In genomic region chr5:113527746-113528145, GRCh38 we compare ENCODE assay signal across 18 cellular contexts. TPM values are rescaled to one million over a fixed set of nuclear protein-coding genes. Genes with fewer than 3 reads are reported as not detected.
A peak's percentile ranks its signal among the peaks of the same experiment; 100 is the strongest.
DNase-seq lines count a peak whose midpoint lies in the region; ATAC-seq and TF ChIP-seq lines count a peak whose summit lies in the region.
"Had no signal": no experiment of that assay in that cellular context is flagged by ENCODE, and none has a peak within 500 bp of the region (broad histone marks: within the 10 kb centered on the region; RNA-seq: fewer than 3 reads in every experiment).

No MANE protein-coding gene starts in this region.

- TF ChIP-seq CTCF in IMR-90 (conservative IDR thresholded peaks at IDR 0.05; ENCODE audit: low read depth, low read length) = no peak
- no peak for TF ChIP-seq CTCF in progenitor cell of endocrine pancreas (IDR thresholded peaks at IDR 0.05; ENCODE audit: unreplicated experiment)

- H2AFZ ChIP-seq in IMR-90 (replicated peaks; ENCODE audit: low read length, poor library complexity) (no peak overlapping the region), mesenchymal stem cell (ENCODE audit: low read depth, low read length) (no peak overlapping the region)

- ATAC-seq in IMR-90 (ENCODE audit: low read depth) = peak; percentile 29; the same call in 1 of the 2 replicates
- ATAC-seq in activated CD4-positive, alpha-beta T cell treated with anti-CD3 and anti-CD28 coated beads for 36 hours = no peak
- ATAC-seq: A549 had no signal

- intact Hi-C loops in IMR-90 (cut with micrococcal nuclease) = no loop called here
- intact Hi-C loops in activated CD4-positive, alpha-beta T cell treated with anti-CD3 and anti-CD28 coated beads for 36 hours (cut with DNase I, micrococcal nuclease) = no loop called here

- no peak overlapping the region for H3K4me3 ChIP-seq in IMR-90 (ENCODE audit: insufficient read depth, low read depth, low read length)
- no peak overlapping the region for H3K4me3 ChIP-seq in mesenchymal stem cell (ENCODE audit: insufficient read depth in 1 of 2, low read depth in 1 of 2, low read length in 2 of 2)
- H3K4me3 ChIP-seq: A549, HAP-1 had no signal

- no peak overlapping the region for H3K56ac ChIP-seq in IMR-90 (ENCODE audit: extremely low read depth, insufficient read depth, low read length)

- no peak overlapping the region for H2AK9ac ChIP-seq in IMR-90 (replicated peaks; ENCODE audit: low read depth, low read length, poor library complexity)

- H3K9me1 ChIP-seq in IMR-90 (ENCODE audit: insufficient read depth, low read length) = no peaks in the 10 kb centered on the region

- H3K4me1 Mint-ChIP-seq in activated CD4-positive, alpha-beta T cell treated with anti-CD3 and anti-CD28 coated beads for 36 hours = peaks cover 21% of the 10 kb centered on the region
- H3K4me1 Mint-ChIP-seq in progenitor cell of endocrine pancreas (ENCODE audit: low read depth) = no peaks in the 10 kb centered on the region

- 62% methylated on average over 3 of the region's 5 CpGs; no CpG with 5 or more reads in 1 of the 2 experiments for WGBS in IMR-90 (ENCODE audit: extremely low coverage in 2 of 2, insufficient read length in 1 of 2), 2 experiments
- 99% methylated on average over 4 of the region's 5 CpGs for WGBS in mesenchymal stem cell

- dilution Hi-C loops in IMR-90 (cut with HindIII; ENCODE audit: low sequenced_read_pairs, unreplicated experiment) = no loop called here

- H3K23ac ChIP-seq in IMR-90 (ENCODE audit: low read depth, low read length) (no peak overlapping the region), mesenchymal stem cell (ENCODE audit: low read length in 2 of 2) (no peak overlapping the region)

- H3K9me3 ChIP-seq in IMR-90 (ENCODE audit: control insufficient read depth, insufficient read depth, low read length) = peaks cover 7% of the 10 kb centered on the region
- H3K9me3 ChIP-seq in mesenchymal stem cell (ENCODE audit: control insufficient read depth, low read length) = peaks cover 12% of the 10 kb centered on the region
- H3K9me3 ChIP-seq: A549, HAP-1 had no signal

- peaks cover 9% of the 10 kb centered on the region for H3K36me3 ChIP-seq in IMR-90 (ENCODE audit: control insufficient read depth, insufficient read depth, low read length)
- peaks cover 3 to 38% of the 10 kb centered on the region in 2 experiments for H3K36me3 ChIP-seq in mesenchymal stem cell (ENCODE audit: control insufficient read depth in 1 of 2, insufficient read depth in 2 of 2, low read depth in 1 of 2, low read length in 2 of 2)

- CTCF ChIA-PET in IMR-90 (lab: Yijun Ruan, JAX) = no interaction called here
- CTCF ChIA-PET in activated CD4-positive, alpha-beta T cell treated with anti-CD3 and anti-CD28 coated beads for 36 hours (lab: Charles Lee) = no interaction called here

- H3K14ac ChIP-seq in IMR-90 (replicated peaks; ENCODE audit: low read depth, low read length) (no peak overlapping the region), mesenchymal stem cell (ENCODE audit: low read length in 2 of 2) (no peak overlapping the region)

- no TSS peak for BruUV-seq in IMR-90 (replicated peaks; lab: Mats Ljungman, UMichigan)

- H3K4ac ChIP-seq in IMR-90 (ENCODE audit: low read depth, low read length) = no peak overlapping the region
- no peak overlapping the region for H3K4ac ChIP-seq in mesenchymal stem cell (ENCODE audit: low read depth in 1 of 2, low read length in 2 of 2)

- H3K79me1 ChIP-seq in IMR-90 (ENCODE audit: low read depth in 1 of 2, low read length in 2 of 2) = peaks cover 8 to 20% of the 10 kb centered on the region in 2 experiments
- H3K79me1 ChIP-seq in mesenchymal stem cell (replicated peaks; ENCODE audit: low read length, poor library complexity, severe bottlenecking) = peaks cover 15% of the 10 kb centered on the region

- H3K9me3 Mint-ChIP-seq in activated CD4-positive, alpha-beta T cell treated with anti-CD3 and anti-CD28 coated beads for 36 hours (ENCODE audit: low read depth) = peaks cover 9% of the 10 kb centered on the region
- H3K9me3 Mint-ChIP-seq in progenitor cell of endocrine pancreas (ENCODE audit: low read depth) = peaks cover 24% of the 10 kb centered on the region

- H2BK15ac ChIP-seq in IMR-90 (ENCODE audit: low read depth, low read length) (no peak overlapping the region), mesenchymal stem cell (ENCODE audit: low read depth, poor library complexity, severe bottlenecking) (no peak overlapping the region)

- in situ Hi-C loops in IMR-90 (cut with MboI; ENCODE audit: low sequenced_read_pairs) = no loop called here

- no peak overlapping the region for H4K5ac ChIP-seq in IMR-90 (ENCODE audit: low read depth, low read length)

- H4K20me1 ChIP-seq in IMR-90 (ENCODE audit: insufficient read depth, low read length) = no peaks in the 10 kb centered on the region; the same call in 1 of the 2 replicates

- H2BK5ac ChIP-seq in IMR-90 (ENCODE audit: low read depth, low read length, poor library complexity, severe bottlenecking) (no peak overlapping the region), mesenchymal stem cell (ENCODE audit: low read depth, low read length, poor library complexity, severe bottlenecking) (no peak overlapping the region)

- H3K9ac ChIP-seq in IMR-90 (ENCODE audit: low read depth, low read length) (no peak overlapping the region), mesenchymal stem cell (ENCODE audit: low read length) (no peak overlapping the region)

- TF ChIP-seq POLR2A in IMR-90 (IDR thresholded peaks at IDR 0.05; ENCODE audit: low read depth, low read length) = no peak

- H2BK12ac ChIP-seq in mesenchymal stem cell (ENCODE audit: low read length in 2 of 2) = no peak overlapping the region

- H2BK20ac ChIP-seq in IMR-90 (ENCODE audit: low read depth, low read length) = no peak overlapping the region

- H2BK120ac ChIP-seq in IMR-90 (ENCODE audit: low read depth, low read length) (no peak overlapping the region), mesenchymal stem cell (ENCODE audit: low read depth, low read length) (no peak overlapping the region)

- DNase-seq in EL = peak; percentile 25
- DNase-seq in IMR-90 = peak; percentile 29
- peak; percentile 65 for DNase-seq in iris pigment epithelial cell (ENCODE audit: low read depth)
- no peak for DNase-seq in mesenchymal stem cell
- DNase-seq in activated CD4-positive, alpha-beta T cell treated with anti-CD3 and anti-CD28 coated beads for 36 hours = no peak
- no peak for DNase-seq in NCI-H526 treated with DMSO at 0.1 percent for 48 hours (lab: John Stamatoyannopoulos, UW)
- DNase-seq in progenitor cell of endocrine pancreas (ENCODE audit: low spot score, unreplicated experiment) = no peak
- DNase-seq: 8988T; ACHN; C1 segment of cervical spinal cord; Calu3; CD4-positive, alpha-beta memory T cell; COR-L47; DMS53; DMS79 treated with DMSO at 0.1 percent for 48 hours; GOT3 had no signal

- H3K18ac ChIP-seq in IMR-90 (ENCODE audit: low read depth, low read length) (no peak overlapping the region), mesenchymal stem cell (ENCODE audit: low read depth in 1 of 2, low read length in 2 of 2) (no peak overlapping the region)

- peaks cover 41% of the 10 kb centered on the region for H3K36me3 Mint-ChIP-seq in activated CD4-positive, alpha-beta T cell treated with anti-CD3 and anti-CD28 coated beads for 36 hours (ENCODE audit: low read depth)
- H3K36me3 Mint-ChIP-seq in progenitor cell of endocrine pancreas (ENCODE audit: insufficient read depth) = peaks cover 37% of the 10 kb centered on the region

- POLR2A ChIA-PET in IMR-90 (lab: Charles Lee; ENCODE audit: unreplicated experiment) = no interaction called here
- POLR2A ChIA-PET in activated CD4-positive, alpha-beta T cell treated with anti-CD3 and anti-CD28 coated beads for 36 hours (lab: Charles Lee) = no interaction called here

- H3K4me2 ChIP-seq in IMR-90 (ENCODE audit: low read depth, low read length) (no peak overlapping the region), mesenchymal stem cell (ENCODE audit: low read length, poor library complexity, severe bottlenecking) (no peak overlapping the region)
- H3K4me2 ChIP-seq: A549 had no signal

- no peak overlapping the region for H4K8ac ChIP-seq in IMR-90 (ENCODE audit: low read depth in 2 of 2, low read length in 2 of 2)
- no peak overlapping the region for H4K8ac ChIP-seq in mesenchymal stem cell (ENCODE audit: low read length)

- H3K27ac ChIP-seq in IMR-90 (ENCODE audit: insufficient read depth, low read length) (no peak overlapping the region), mesenchymal stem cell (ENCODE audit: low read length, poor library complexity, severe bottlenecking) (no peak overlapping the region)
- H3K27ac ChIP-seq: A549 had no signal

- H3K4me1 ChIP-seq in IMR-90 (ENCODE audit: control insufficient read depth, insufficient read depth, low read length) = peaks cover 2% of the 10 kb centered on the region
- no peaks in the 10 kb centered on the region for H3K4me1 ChIP-seq in mesenchymal stem cell (ENCODE audit: control insufficient read depth, insufficient read depth, low read depth, low read length)
- H3K4me1 ChIP-seq: HAP-1 had no signal

- H3K27me3 Mint-ChIP-seq in activated CD4-positive, alpha-beta T cell treated with anti-CD3 and anti-CD28 coated beads for 36 hours = no peaks in the 10 kb centered on the region
- H3K27me3 Mint-ChIP-seq in progenitor cell of endocrine pancreas = no peaks in the 10 kb centered on the region
- H3K27me3 Mint-ChIP-seq: CD4-positive, alpha-beta memory T cell had no signal

- H2AK5ac ChIP-seq in IMR-90 (ENCODE audit: low read depth, low read length) = no peak overlapping the region
- no peak overlapping the region for H2AK5ac ChIP-seq in mesenchymal stem cell (ENCODE audit: low read length, severe bottlenecking)

- H3K27me3 ChIP-seq in IMR-90 (ENCODE audit: control insufficient read depth, insufficient read depth, low read length) (no peaks in the 10 kb centered on the region), mesenchymal stem cell (ENCODE audit: control insufficient read depth in 1 of 2, insufficient read depth in 1 of 2, low read length in 2 of 2) (no peaks in the 10 kb centered on the region)

- no peak for TF ChIP-seq RAD21 in IMR-90 (IDR thresholded peaks at IDR 0.05; ENCODE audit: low read length)

- no peak overlapping the region for H4K91ac ChIP-seq in IMR-90 (ENCODE audit: insufficient read depth, low read depth, low read length)
- H4K91ac ChIP-seq in mesenchymal stem cell (ENCODE audit: low read length) = no peak overlapping the region

- no peak overlapping the region for H3K27ac Mint-ChIP-seq in activated CD4-positive, alpha-beta T cell treated with anti-CD3 and anti-CD28 coated beads for 36 hours
- no peak overlapping the region for H3K27ac Mint-ChIP-seq in progenitor cell of endocrine pancreas
- H3K27ac Mint-ChIP-seq: CD4-positive, alpha-beta memory T cell had no signal

- H3K4me3 Mint-ChIP-seq in activated CD4-positive, alpha-beta T cell treated with anti-CD3 and anti-CD28 coated beads for 36 hours = no peak overlapping the region
- no peak overlapping the region for H3K4me3 Mint-ChIP-seq in progenitor cell of endocrine pancreas (ENCODE audit: low read depth)
- H3K4me3 Mint-ChIP-seq: CD4-positive, alpha-beta memory T cell had no signal

RNA-seq across cellular contexts. Expression of gene YTHDC2, which starts 14.3 kb away (rescaled TPM):
- total RNA-seq in IMR-90 (2012; rRNA removed) (13.4 and 22.5 TPM in 2 replicates), progenitor cell of endocrine pancreas (37.3 and 41.2 TPM in 2 replicates)
- polyA plus RNA-seq in IMR-90 (2012; rRNA removed) = 4.5 and 6.5 TPM in 2 replicates
- 0.78 and 0.80 TPM in 2 replicates for polyA plus RNA-seq in IMR-90 (2012; cell fraction: cytosol; rRNA removed)
- 4.5 and 21.9 TPM in 2 replicates for polyA plus RNA-seq in IMR-90 (2012; cell fraction: nucleus; rRNA removed; ENCODE audit: low replicate concordance)
- polyA plus RNA-seq in mesenchymal stem cell (2013, experiment 1 of 2) = 7.8 TPM
- 7.7 TPM for polyA plus RNA-seq in mesenchymal stem cell (2013, experiment 2 of 2)
- 10 to 100 TPM; 19.0 to 28.7 TPM for total RNA-seq in activated CD4-positive, alpha-beta T cell treated with anti-CD3 and anti-CD28 coated beads for 36 hours

RNA-seq across cellular contexts. Expression of gene MCC, which starts 39.5 kb away (rescaled TPM):
- total RNA-seq in IMR-90 (2012; rRNA removed) = 17.8 and 20.6 TPM in 2 replicates
- 5.0 and 6.5 TPM in 2 replicates for polyA plus RNA-seq in IMR-90 (2012; rRNA removed)
- 2.7 and 4.8 TPM in 2 replicates for polyA plus RNA-seq in IMR-90 (2012; cell fraction: cytosol; rRNA removed)
- 7.1 and 14.3 TPM in 2 replicates for polyA plus RNA-seq in IMR-90 (2012; cell fraction: nucleus; rRNA removed; ENCODE audit: low replicate concordance)
- 12.1 TPM for polyA plus RNA-seq in mesenchymal stem cell (2013, experiment 1 of 2)
- polyA plus RNA-seq in mesenchymal stem cell (2013, experiment 2 of 2) = 11.9 TPM
- 1 to 10 TPM; 1.9 to 2.4 TPM for total RNA-seq in activated CD4-positive, alpha-beta T cell treated with anti-CD3 and anti-CD28 coated beads for 36 hours
- 17.9 and 18.9 TPM in 2 replicates for total RNA-seq in progenitor cell of endocrine pancreas

Comparison
In these comparisons a context has a peak if more than half of its experiments do, and no peak if none do; other contexts are left out.
1. DNase-seq: peak in EL (single experiment), IMR-90 (single experiment) and iris pigment epithelial cell (single experiment); none in mesenchymal stem cell (single experiment), activated CD4-positive, alpha-beta T cell treated with anti-CD3 and anti-CD28 coated beads for 36 hours (single experiment), NCI-H526 treated with DMSO at 0.1 percent for 48 hours (single experiment) and progenitor cell of endocrine pancreas (single experiment).